ENCODE assay signal across 1 cellular context in genomic region chr4:37324526-37324925, GRCh38.
TF ChIP-seq lines count a peak whose summit lies in the region.

No MANE protein-coding gene starts in this region.

TF ChIP-seq in HepG2, 621 proteins besides CTCF, POLR2A, EP300 and RAD21 (continued from another document and continues in another):
- TF ChIP-seq RERE (CRISPR knock-in tag; IDR thresholded peaks at IDR 0.05; ENCODE audit: low read depth) (no peak), ZNF260 (CRISPR knock-in tag; IDR thresholded peaks at IDR 0.05; ENCODE audit: borderline replicate concordance, low read depth) (no peak), ZNF382 (CRISPR knock-in tag; IDR thresholded peaks at IDR 0.05; ENCODE audit: borderline replicate concordance) (no peak), ZBTB49 (CRISPR knock-in tag; IDR thresholded peaks at IDR 0.05; ENCODE audit: borderline replicate concordance) (no peak), KAT8 (CRISPR knock-in tag; IDR thresholded peaks at IDR 0.05) (no peak), ZNF292 (CRISPR knock-in tag; IDR thresholded peaks at IDR 0.05; ENCODE audit: borderline replicate concordance, low read depth) (no peak), ZZZ3 (CRISPR knock-in tag; IDR thresholded peaks at IDR 0.05; ENCODE audit: borderline replicate concordance) (no peak), SP140L (CRISPR knock-in tag; IDR thresholded peaks at IDR 0.05; ENCODE audit: borderline replicate concordance) (no peak), KDM4B (CRISPR knock-in tag; IDR thresholded peaks at IDR 0.05) (no peak), FOXP1 (IDR thresholded peaks at IDR 0.05) (no peak), FOXP1 (CRISPR knock-in tag; IDR thresholded peaks at IDR 0.05) (peak; percentile 31; the same call in 1 of the 2 replicates), KLF11 (CRISPR knock-in tag; IDR thresholded peaks at IDR 0.05) (no peak), HNRNPK (IDR thresholded peaks at IDR 0.05; ENCODE audit: low read depth, low read length, poor library complexity, severe bottlenecking) (no peak), SMAD3 (CRISPR knock-in tag; IDR thresholded peaks at IDR 0.05) (no peak), MIER2 (CRISPR knock-in tag; IDR thresholded peaks at IDR 0.05) (no peak), ZNF605 (CRISPR knock-in tag; IDR thresholded peaks at IDR 0.05) (no peak), SMYD3 (CRISPR knock-in tag; IDR thresholded peaks at IDR 0.05) (no peak), RARA (CRISPR knock-in tag; IDR thresholded peaks at IDR 0.05) (no peak), ZNF343 (CRISPR knock-in tag; IDR thresholded peaks at IDR 0.05) (no peak), ZNF503 (CRISPR knock-in tag; IDR thresholded peaks at IDR 0.05) (0 out of 2 replicates have a peak, but pooled peaks have one; percentile 33), ZFP1 (CRISPR knock-in tag; IDR thresholded peaks at IDR 0.05) (no peak), HES4 (CRISPR knock-in tag; IDR thresholded peaks at IDR 0.05; ENCODE audit: borderline replicate concordance) (no peak), ZNF691 (CRISPR knock-in tag; IDR thresholded peaks at IDR 0.05; ENCODE audit: borderline replicate concordance, low read depth) (no peak), JUNB (CRISPR knock-in tag; IDR thresholded peaks at IDR 0.05; ENCODE audit: borderline replicate concordance) (no peak), ZNF577 (CRISPR knock-in tag; IDR thresholded peaks at IDR 0.05; ENCODE audit: borderline replicate concordance, low read depth) (no peak), TEAD2 (CRISPR knock-in tag; IDR thresholded peaks at IDR 0.05) (no peak), ZNF530 (CRISPR knock-in tag; IDR thresholded peaks at IDR 0.05; ENCODE audit: low read depth) (no peak), SIN3A (IDR thresholded peaks at IDR 0.05; ENCODE audit: borderline replicate concordance, low read depth, low read length) (no peak), SMAD1 (CRISPR knock-in tag; IDR thresholded peaks at IDR 0.05; ENCODE audit: borderline replicate concordance, low read depth) (no peak), ERF (CRISPR knock-in tag; IDR thresholded peaks at IDR 0.05) (no peak), PHF5A (CRISPR knock-in tag; IDR thresholded peaks at IDR 0.05; ENCODE audit: low read depth, unreplicated experiment) (no peak), MXI1 (IDR thresholded peaks at IDR 0.05; ENCODE audit: borderline replicate concordance, low read depth, low read length) (no peak), TERF1 (CRISPR knock-in tag; IDR thresholded peaks at IDR 0.05) (no peak), RELA (CRISPR knock-in tag; IDR thresholded peaks at IDR 0.05) (no peak), BORCS8-MEF2B (CRISPR knock-in tag; IDR thresholded peaks at IDR 0.05) (no peak), ZNF747 (CRISPR knock-in tag; IDR thresholded peaks at IDR 0.05; ENCODE audit: borderline replicate concordance) (no peak), ZNF513 (CRISPR knock-in tag; conservative IDR thresholded peaks at IDR 0.05) (no peak), SP2 (CRISPR knock-in tag; IDR thresholded peaks at IDR 0.05) (no peak), BRD4 (CRISPR knock-in tag; IDR thresholded peaks at IDR 0.05) (no peak), ZXDC (CRISPR knock-in tag; IDR thresholded peaks at IDR 0.05) (no peak), SKIL (CRISPR knock-in tag; IDR thresholded peaks at IDR 0.05; ENCODE audit: borderline replicate concordance) (no peak), ZNF574 (CRISPR knock-in tag; IDR thresholded peaks at IDR 0.05) (no peak), SOX5 (CRISPR knock-in tag; IDR thresholded peaks at IDR 0.05; ENCODE audit: borderline replicate concordance) (peak; percentile 42; the same call in 1 of the 2 replicates)
